Comparison of ENCODE assay signal across 8 cellular contexts in the genomic region with DNA sequence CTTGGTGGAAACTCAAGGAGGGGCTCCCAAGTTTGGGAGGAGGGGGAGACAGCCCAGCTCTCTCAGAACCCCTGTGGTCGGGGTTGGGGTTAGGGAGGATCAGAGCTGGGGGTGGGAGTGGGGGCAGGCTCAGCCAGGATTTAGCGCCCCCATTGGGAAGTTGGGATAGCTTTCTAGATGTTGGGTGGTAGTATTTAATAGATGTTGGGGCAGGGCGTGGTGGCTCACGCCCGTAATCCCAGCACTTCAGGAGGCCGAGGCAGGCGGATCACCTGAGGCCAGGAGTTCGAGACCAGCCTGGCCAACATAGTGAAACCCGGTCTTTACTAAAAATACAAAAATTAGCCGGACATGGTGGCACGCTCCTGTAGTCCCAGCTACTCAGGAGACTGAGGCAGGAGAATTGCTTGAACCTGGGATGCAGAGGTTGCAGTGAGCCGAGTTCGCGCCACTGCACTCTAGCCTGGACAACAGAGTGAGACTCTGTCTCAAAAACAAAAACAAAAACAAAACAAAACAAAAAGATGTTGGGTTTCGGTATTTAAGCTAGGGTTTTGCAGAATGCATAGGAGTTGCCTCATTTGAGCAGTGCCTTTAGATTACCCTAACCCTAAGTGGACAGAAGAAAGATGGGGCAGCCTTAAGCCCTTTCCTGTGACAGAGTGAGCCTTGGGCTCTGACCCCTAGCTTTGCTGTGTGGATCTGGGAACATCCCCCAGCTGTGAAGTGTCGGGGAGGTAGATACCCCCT. TPM values are rescaled to one million over a fixed set of nuclear protein-coding genes. Genes with fewer than 3 reads are reported as not detected.
DNase-seq lines count a peak whose midpoint lies in the region; ATAC-seq and TF ChIP-seq lines count a peak whose summit lies in the region.
"Not testable (repeated sequence)": the region's sequence is repeated elsewhere in the genome, so short reads cannot be mapped to it uniquely, and the experiment has no call there.

No MANE protein-coding gene starts in this region.

- intact Hi-C loops in activated CD4-positive, alpha-beta T cell treated with anti-CD3 and anti-CD28 coated beads, Interleukin-2, amount 10 ng/mL, durations not matched to agents 24 days and 14 days (cut with micrococcal nuclease): loop anchor here (2.0 kb wide), 1 partner anchor 142 kb away; a partner anchor contains a TSS
- intact Hi-C loops in breast epithelium (cut with DNase I; ENCODE audit: low total_unique reads); mucosa of descending colon (cut with DNase I, micrococcal nuclease): not testable (repeated sequence)

- not testable (repeated sequence) for DNase-seq in GM12865 (ENCODE audit: low read depth); activated CD4-positive, alpha-beta T cell treated with anti-CD3 and anti-CD28 coated beads, Interleukin-2, amount 10 ng/mL, durations not matched to agents 24 days and 14 days; breast epithelium (ENCODE audit: low spot score in 2 of 2)
- DNase-seq in NCI-H82 (lab: John Stamatoyannopoulos, UW) (peak; percentile 54), mucosa of descending colon (peak in 2 of 3 donors; percentile 56 to 58)

- not testable (repeated sequence) for TF ChIP-seq EP300 in gastroesophageal sphincter (IDR thresholded peaks at IDR 0.05)

- H3K4me1 Mint-ChIP-seq in activated CD4-positive, alpha-beta T cell treated with anti-CD3 and anti-CD28 coated beads, Interleukin-2, amount 10 ng/mL, durations not matched to agents 24 days and 14 days: peaks cover 23% of the 10 kb centered on the region

- H3K27ac ChIP-seq in 22Rv1: peak overlapping the region; percentile 89
- peak overlapping the region; percentile 91 to 94 for H3K27ac ChIP-seq in breast epithelium
- H3K27ac ChIP-seq in gastroesophageal sphincter: peak overlapping the region; percentile 78 to 98 (median 92)

- 74 to 100% methylated on average over 1 to 14 of the region's 16 CpGs for WGBS in gastroesophageal sphincter (ENCODE audit: low coverage in 1 of 2), 2 donors

- peak overlapping the region; percentile 97 for H3K4me2 ChIP-seq in skeletal muscle satellite cell (ENCODE audit: low read length)

- not testable (repeated sequence) for H3K27me3 ChIP-seq in breast epithelium; gastroesophageal sphincter; skeletal muscle satellite cell (ENCODE audit: control insufficient read depth, insufficient read depth, low read length)

- H3K27me3 Mint-ChIP-seq in activated CD4-positive, alpha-beta T cell treated with anti-CD3 and anti-CD28 coated beads, Interleukin-2, amount 10 ng/mL, durations not matched to agents 24 days and 14 days: peaks cover 20% of the 10 kb centered on the region

- peak overlapping the region; percentile 79 for H3K9ac ChIP-seq in skeletal muscle satellite cell (ENCODE audit: low read depth, low read length)

- not testable (repeated sequence) for ATAC-seq in gastroesophageal sphincter
- ATAC-seq in mucosa of descending colon: peak; percentile 0

- not testable (repeated sequence) for TF ChIP-seq POLR2A in breast epithelium (IDR thresholded peaks at IDR 0.05); gastroesophageal sphincter (IDR thresholded peaks at IDR 0.05)

- not testable (repeated sequence) for H3K36me3 Mint-ChIP-seq in activated CD4-positive, alpha-beta T cell treated with anti-CD3 and anti-CD28 coated beads, Interleukin-2, amount 10 ng/mL, durations not matched to agents 24 days and 14 days (ENCODE audit: low read depth)

- TF ChIP-seq CTCF in 22Rv1 (IDR thresholded peaks at IDR 0.05): peak; percentile 31
- TF ChIP-seq CTCF in GM12865 (IDR thresholded peaks at IDR 0.05; ENCODE audit: insufficient read depth, low read depth, low read length, missing control alignments); breast epithelium (IDR thresholded peaks at IDR 0.05); mucosa of descending colon (IDR thresholded peaks at IDR 0.05): not testable (repeated sequence)
- TF ChIP-seq CTCF in gastroesophageal sphincter (IDR thresholded peaks at IDR 0.05): peak in 1 of 4 experiments; percentile 22

- H3K27ac Mint-ChIP-seq in activated CD4-positive, alpha-beta T cell treated with anti-CD3 and anti-CD28 coated beads, Interleukin-2, amount 10 ng/mL, durations not matched to agents 24 days and 14 days: peak overlapping the region; percentile 94

- H3K4me3 ChIP-seq in GM12865 (ENCODE audit: low read depth, low read length): peak overlapping the region; percentile 90
- H3K4me3 ChIP-seq in breast epithelium: peak overlapping the region; percentile 48 to 76 (median 64)
- peak overlapping the region in 1 of 2 donors; percentile 51 for H3K4me3 ChIP-seq in gastroesophageal sphincter
- not testable (repeated sequence) for H3K4me3 ChIP-seq in mucosa of descending colon
- peak overlapping the region; percentile 74 for H3K4me3 ChIP-seq in skeletal muscle satellite cell (ENCODE audit: low read length)

- H3K4me3 Mint-ChIP-seq in activated CD4-positive, alpha-beta T cell treated with anti-CD3 and anti-CD28 coated beads, Interleukin-2, amount 10 ng/mL, durations not matched to agents 24 days and 14 days: peak overlapping the region; percentile 86

- H3K9me3 Mint-ChIP-seq in activated CD4-positive, alpha-beta T cell treated with anti-CD3 and anti-CD28 coated beads, Interleukin-2, amount 10 ng/mL, durations not matched to agents 24 days and 14 days: not testable (repeated sequence)

- H3K36me3 ChIP-seq in breast epithelium; gastroesophageal sphincter; mucosa of descending colon (ENCODE audit: low read depth); skeletal muscle satellite cell (ENCODE audit: insufficient read depth, low read length): not testable (repeated sequence)

- H3K9me3 ChIP-seq in breast epithelium; gastroesophageal sphincter; mucosa of descending colon; skeletal muscle satellite cell (replicated peaks; ENCODE audit: low read length): not testable (repeated sequence)

- H3K4me1 ChIP-seq in breast epithelium: peaks cover 8 to 13% of the 10 kb centered on the region in 2 donors
- H3K4me1 ChIP-seq in gastroesophageal sphincter: peaks cover 0 to 35% (median 17%) of the 10 kb centered on the region in 3 donors
- peaks cover 16% of the 10 kb centered on the region for H3K4me1 ChIP-seq in mucosa of descending colon (ENCODE audit: low read depth)
- not testable (repeated sequence) for H3K4me1 ChIP-seq in skeletal muscle satellite cell (ENCODE audit: control insufficient read depth, insufficient read depth, low read length)

RNA-seq across cellular contexts. Expression of a gene that starts 7.9 kb away (rescaled TPM):
- 1.4 and 2.3 TPM in 2 replicates for total RNA-seq in activated CD4-positive, alpha-beta T cell treated with anti-CD3 and anti-CD28 coated beads, Interleukin-2, amount 10 ng/mL, durations not matched to agents 24 days and 14 days
- 10 to 100 TPM; 25.3 to 65.6 (median 35.1) TPM for total RNA-seq in breast epithelium
- 10 to 100 TPM; 27.1 to 46.1 (median 34.4) TPM for total RNA-seq in gastroesophageal sphincter
- total RNA-seq in mucosa of descending colon: 10 to 100 TPM; 40.0 to 66.5 (median 63.5) TPM
- total RNA-seq in skeletal muscle satellite cell (2012; rRNA removed): 0.44 and 0.76 TPM in 2 replicates

RNA-seq across cellular contexts. Expression of a gene that starts 25.3 kb away (rescaled TPM):
- 380 and 392 TPM in 2 replicates for total RNA-seq in activated CD4-positive, alpha-beta T cell treated with anti-CD3 and anti-CD28 coated beads, Interleukin-2, amount 10 ng/mL, durations not matched to agents 24 days and 14 days
- 100 to 1,000 TPM; 329 to 407 (median 397) TPM for total RNA-seq in breast epithelium
- 100 to 1,000 TPM; 502 to 905 (median 558) TPM for total RNA-seq in gastroesophageal sphincter
- 100 to 1,000 TPM; 427 to 664 (median 556) TPM for total RNA-seq in mucosa of descending colon
- 115 and 174 TPM in 2 replicates for total RNA-seq in skeletal muscle satellite cell (2012; rRNA removed)

RNA-seq across cellular contexts. Expression of a gene that starts 57.2 kb away (rescaled TPM):
- 7.4 and 10.1 TPM in 2 replicates for total RNA-seq in activated CD4-positive, alpha-beta T cell treated with anti-CD3 and anti-CD28 coated beads, Interleukin-2, amount 10 ng/mL, durations not matched to agents 24 days and 14 days
- total RNA-seq in breast epithelium: 10 to 100 TPM; 40.5 to 52.0 (median 42.3) TPM
- 100 to 1,000 TPM in 1 of 4 donors, 10 to 100 TPM in 3; 68.4 to 154 (median 83.4) TPM for total RNA-seq in gastroesophageal sphincter
- total RNA-seq in mucosa of descending colon: 100 to 1,000 TPM; 182 to 349 (median 234) TPM
- 51.0 and 61.8 TPM in 2 replicates for total RNA-seq in skeletal muscle satellite cell (2012; rRNA removed)

RNA-seq across cellular contexts. Expression of a gene that starts 59.6 kb away (rescaled TPM):
- total RNA-seq in activated CD4-positive, alpha-beta T cell treated with anti-CD3 and anti-CD28 coated beads, Interleukin-2, amount 10 ng/mL, durations not matched to agents 24 days and 14 days: 1.1 and 1.3 TPM in 2 replicates
- 1 to 10 TPM; 1.6 to 4.3 (median 3.2) TPM for total RNA-seq in breast epithelium
- under 1 TPM in 3 of 4 donors, not detected in 1; 0.19 to 0.64 (median 0.40) TPM for total RNA-seq in gastroesophageal sphincter
- 1 to 10 TPM; 1.8 to 4.1 (median 3.0) TPM for total RNA-seq in mucosa of descending colon
- 0.44 and 0.76 TPM in 2 replicates for total RNA-seq in skeletal muscle satellite cell (2012; rRNA removed)
